Comparison of ENCODE assay signal across 16 cellular contexts in genomic region chr14:23093104-23093503, GRCh38. TPM values are rescaled to one million over a fixed set of nuclear protein-coding genes. Genes with fewer than 3 reads are reported as not detected.
DNase-seq lines count a peak whose midpoint lies in the region; ATAC-seq and TF ChIP-seq lines count a peak whose summit lies in the region.
"Had no signal": no experiment of that assay in that cellular context is flagged by ENCODE, and none has a peak within 500 bp of the region (broad histone marks: within the 10 kb centered on the region; RNA-seq: fewer than 3 reads in every experiment).

No MANE protein-coding gene starts in this region.

- peaks cover 50% of the 10 kb centered on the region for H3K36me3 ChIP-seq in PC-3 (ENCODE audit: low read depth, low read length)

- peaks cover 21% of the 10 kb centered on the region for H3K4me1 ChIP-seq in PC-3 (ENCODE audit: insufficient read depth, low read length)

- TF ChIP-seq CTCF in PC-3 (conservative IDR thresholded peaks at IDR 0.05; ENCODE audit: low read depth, low read length) (no peak), fibroblast of the aortic adventitia (IDR thresholded peaks at IDR 0.05; ENCODE audit: insufficient read depth, low read length) (no peak), GM10266 (IDR thresholded peaks at IDR 0.05; ENCODE audit: control insufficient read depth, insufficient read depth, low read depth, missing control alignments) (no peak)

- peaks cover 29% of the 10 kb centered on the region for H4K20me1 ChIP-seq in PC-3 (ENCODE audit: low read length)

- peak overlapping the region; percentile 82 for H3K27ac Mint-ChIP-seq in activated T-cell treated with anti-CD3 and anti-CD28 coated beads, Interleukin-2, amount 50 U/mL, for 72 hours
- H3K27ac Mint-ChIP-seq in stimulated activated naive B cell treated with anti-CD40 and anti-IgM and Interleukin-4, amounts not matched to agents 10 μg/mL and 1 μg/mL and 100 μg/mL, for 72 hours: peak overlapping the region; percentile 14
- H3K27ac Mint-ChIP-seq: mesothelial cell of epicardium had no signal

- H3K36me3 Mint-ChIP-seq in activated T-cell treated with anti-CD3 and anti-CD28 coated beads, Interleukin-2, amount 50 U/mL, for 72 hours (ENCODE audit: insufficient read depth in 2 of 2): peaks cover 8 to 34% of the 10 kb centered on the region in 2 donors
- H3K36me3 Mint-ChIP-seq in stimulated activated naive B cell treated with anti-CD40 and anti-IgM and Interleukin-4, amounts not matched to agents 10 μg/mL and 1 μg/mL and 100 μg/mL, for 72 hours: peaks cover 20 to 34% of the 10 kb centered on the region in 2 donors

- no peak for DNase-seq in activated T-cell treated with anti-CD3 and anti-CD28 coated beads, Interleukin-2, amount 50 U/mL, for 72 hours
- no peak for DNase-seq in activated T-cell treated with anti-CD3 and anti-CD28 coated beads, Interleukin-2, amount 50 U/mL, for 48 hours
- DNase-seq in PC-3 (no peak), fibroblast of the aortic adventitia (ENCODE audit: low read depth) (no peak), hippocampal formation (lab: John Stamatoyannopoulos, UW) (no peak), GM10266 (ENCODE audit: extremely low spot score) (no peak)
- DNase-seq in stimulated activated naive B cell treated with anti-CD40 and anti-IgM and Interleukin-4, amounts not matched to agents 10 μg/mL and 1 μg/mL and 100 μg/mL, for 72 hours: no peak
- DNase-seq: cortex of kidney, NCI-H1092 treated with DMSO at 0.1 percent for 48 hours, NCI-H526 treated with DMSO at 0.1 percent for 48 hours, SIG-M5, transverse colon had no signal

- H3K4me3 ChIP-seq in PC-3 (ENCODE audit: low read length) (peak overlapping the region; percentile 95), fibroblast of the aortic adventitia (ENCODE audit: low read depth, low read length) (peak overlapping the region; percentile 99)

- H3K9ac ChIP-seq in PC-3 (ENCODE audit: low read length): no peak overlapping the region

- BruUV-seq in PC-3 (replicated peaks; lab: Mats Ljungman, UMichigan): no TSS peak

- peaks cover 23% of the 10 kb centered on the region for H3K4me1 Mint-ChIP-seq in activated T-cell treated with anti-CD3 and anti-CD28 coated beads, Interleukin-2, amount 50 U/mL, for 72 hours (ENCODE audit: low read depth)
- H3K4me1 Mint-ChIP-seq in stimulated activated naive B cell treated with anti-CD40 and anti-IgM and Interleukin-4, amounts not matched to agents 10 μg/mL and 1 μg/mL and 100 μg/mL, for 72 hours: peaks cover 22 to 24% of the 10 kb centered on the region in 2 donors

- no peaks in the 10 kb centered on the region for H3F3A ChIP-seq in PC-3 (ENCODE audit: low read length, unreplicated experiment)

- no peak overlapping the region for H2AFZ ChIP-seq in PC-3 (ENCODE audit: low read length)

- POLR2A ChIA-PET in PC-3 (lab: Charles Lee; ENCODE audit: unreplicated experiment): no interaction called here

- H3K27me3 ChIP-seq in PC-3 (ENCODE audit: low read length): no peaks in the 10 kb centered on the region
- H3K27me3 ChIP-seq: right atrium auricular region, transverse colon had no signal

- CTCF ChIA-PET in PC-3 (lab: Charles Lee): no interaction called here

- no peak overlapping the region for H3K27ac ChIP-seq in PC-3 (ENCODE audit: low read length)
- H3K27ac ChIP-seq: right atrium auricular region had no signal

- H3K9me3 Mint-ChIP-seq in activated T-cell treated with anti-CD3 and anti-CD28 coated beads, Interleukin-2, amount 50 U/mL, for 72 hours: no peaks in the 10 kb centered on the region
- H3K9me3 Mint-ChIP-seq in stimulated activated naive B cell treated with anti-CD40 and anti-IgM and Interleukin-4, amounts not matched to agents 10 μg/mL and 1 μg/mL and 100 μg/mL, for 72 hours: no peaks in the 10 kb centered on the region
- H3K9me3 Mint-ChIP-seq: mesothelial cell of epicardium had no signal

- H3K4me2 ChIP-seq in PC-3 (ENCODE audit: low read length): peak overlapping the region; percentile 96

- peaks cover 66% of the 10 kb centered on the region for H3K79me2 ChIP-seq in PC-3 (ENCODE audit: low read length)

- H3K27me3 Mint-ChIP-seq in activated T-cell treated with anti-CD3 and anti-CD28 coated beads, Interleukin-2, amount 50 U/mL, for 72 hours (ENCODE audit: low read depth): no peaks in the 10 kb centered on the region
- H3K27me3 Mint-ChIP-seq in stimulated activated naive B cell treated with anti-CD40 and anti-IgM and Interleukin-4, amounts not matched to agents 10 μg/mL and 1 μg/mL and 100 μg/mL, for 72 hours: no peaks in the 10 kb centered on the region

- H3K9me2 ChIP-seq in PC-3 (replicated peaks; ENCODE audit: low read length): no peaks in the 10 kb centered on the region

- no peaks in the 10 kb centered on the region for H3K9me3 ChIP-seq in PC-3 (ENCODE audit: low read length)
- H3K9me3 ChIP-seq: right atrium auricular region, transverse colon had no signal

- no peak for ATAC-seq in activated T-cell treated with anti-CD3 and anti-CD28 coated beads, Interleukin-2, amount 50 U/mL, for 72 hours (replicated peaks in 1 of 2)
- no peak for ATAC-seq in PC-3
- ATAC-seq in stimulated activated naive B cell treated with anti-CD40 and anti-IgM and Interleukin-4, amounts not matched to agents 10 μg/mL and 1 μg/mL and 100 μg/mL, for 72 hours (replicated peaks): no peak
- ATAC-seq in activated CD4-positive, CD25-positive, alpha-beta regulatory T cell treated with anti-CD3 and anti-CD28 coated beads, Interleukin-2, amount 50 U/mL, for 24 hours: no peak

- intact Hi-C loops in PC-3 (cut with micrococcal nuclease): no loop called here

- no peak overlapping the region for H3K4me3 Mint-ChIP-seq in activated T-cell treated with anti-CD3 and anti-CD28 coated beads, Interleukin-2, amount 50 U/mL, for 72 hours
- H3K4me3 Mint-ChIP-seq in stimulated activated naive B cell treated with anti-CD40 and anti-IgM and Interleukin-4, amounts not matched to agents 10 μg/mL and 1 μg/mL and 100 μg/mL, for 72 hours: peak overlapping the region in 1 of 2 donors; percentile 2
- H3K4me3 Mint-ChIP-seq: mesothelial cell of epicardium had no signal

RNA-seq across cellular contexts. Expression of gene ACIN1, which starts 1.8 kb away (rescaled TPM):
- 100 to 1,000 TPM; 162 to 188 TPM for total RNA-seq in activated T-cell treated with anti-CD3 and anti-CD28 coated beads, Interleukin-2, amount 50 U/mL, for 72 hours
- total RNA-seq in PC-3 (2014; rRNA removed) (112 and 116 TPM in 2 replicates), fibroblast of the aortic adventitia (ENCODE audit: low replicate concordance) (91.8 and 97.0 TPM in 2 replicates)

RNA-seq across cellular contexts. Expression of gene C14orf119, which starts 2.2 kb away (rescaled TPM):
- total RNA-seq in activated T-cell treated with anti-CD3 and anti-CD28 coated beads, Interleukin-2, amount 50 U/mL, for 72 hours: 10 to 100 TPM; 31.3 to 38.5 TPM
- 26.7 and 49.6 TPM in 2 replicates for total RNA-seq in PC-3 (2014; rRNA removed)
- total RNA-seq in fibroblast of the aortic adventitia (ENCODE audit: low replicate concordance): 13.0 and 60.2 TPM in 2 replicates

RNA-seq across cellular contexts. Expression of gene CIROP, which starts 11.7 kb away (rescaled TPM):
- not detected for total RNA-seq in activated T-cell treated with anti-CD3 and anti-CD28 coated beads, Interleukin-2, amount 50 U/mL, for 72 hours
- total RNA-seq in PC-3 (2014; rRNA removed) (not detected in 2 replicates), fibroblast of the aortic adventitia (ENCODE audit: low replicate concordance) (1.8 TPM in 1 of 2 replicates, not detected in the other)
- total RNA-seq: G401, mesothelial cell of epicardium, right atrium auricular region, transverse colon had no signal

RNA-seq across cellular contexts. Expression of gene CEBPE, which starts 26.0 kb away (rescaled TPM):
- under 1 TPM; 0.21 to 0.36 TPM for total RNA-seq in activated T-cell treated with anti-CD3 and anti-CD28 coated beads, Interleukin-2, amount 50 U/mL, for 72 hours
- not detected in 2 replicates for total RNA-seq in PC-3 (2014; rRNA removed)
- total RNA-seq in fibroblast of the aortic adventitia (ENCODE audit: low replicate concordance): not detected in 2 replicates
- total RNA-seq: G401, mesothelial cell of epicardium, right atrium auricular region, transverse colon had no signal

RNA-seq across cellular contexts. Expression of gene CDH24, which starts 35.8 kb away (rescaled TPM):
- total RNA-seq in activated T-cell treated with anti-CD3 and anti-CD28 coated beads, Interleukin-2, amount 50 U/mL, for 72 hours: 1 to 10 TPM in 1 of 2 donors, under 1 TPM in 1; 0.82 to 1.5 TPM
- total RNA-seq in PC-3 (2014; rRNA removed) (14.8 and 16.4 TPM in 2 replicates), fibroblast of the aortic adventitia (ENCODE audit: low replicate concordance) (2.4 and 3.7 TPM in 2 replicates)
